ENCODE assay signal across 26 cellular contexts in genomic region chr5:91367908-91368648, GRCh38. TPM values are rescaled to one million over a fixed set of nuclear protein-coding genes. Genes with fewer than 3 reads are reported as not detected.
A peak's percentile ranks its signal among the peaks of the same experiment; 100 is the strongest.
DNase-seq lines count a peak whose midpoint lies in the region; ATAC-seq, FAIRE-seq and TF ChIP-seq lines count a peak whose summit lies in the region.
"Had no signal": no experiment of that assay in that cellular context is flagged by ENCODE, and none has a peak within 500 bp of the region (broad histone marks: within the 10 kb centered on the region; RNA-seq: fewer than 3 reads in every experiment).

No MANE protein-coding gene starts in this region.

- no peak overlapping the region for H3K4me3 ChIP-seq in breast epithelium
- H3K4me3 ChIP-seq in mammary epithelial cell (replicated peaks in 1 of 3; ENCODE audit: insufficient read depth in 1 of 3, low read depth in 2 of 3, low read length in 3 of 3), result no peak overlapping the region
- no peak overlapping the region for H3K4me3 ChIP-seq in GM12878
- H3K4me3 ChIP-seq in mesenchymal stem cell (ENCODE audit: insufficient read depth in 1 of 2, low read depth in 1 of 2, low read length in 2 of 2), result no peak overlapping the region
- no peak overlapping the region for H3K4me3 ChIP-seq in smooth muscle cell
- H3K4me3 ChIP-seq: A549, mucosa of descending colon, SK-N-MC, spleen had no signal

- H3K27me3 ChIP-seq in breast epithelium (no peaks in the 10 kb centered on the region), mammary epithelial cell (ENCODE audit: insufficient read depth, low read length) (no peaks in the 10 kb centered on the region), GM12878 (replicated peaks in 1 of 2; ENCODE audit: control insufficient read depth in 2 of 2, insufficient read depth in 2 of 2, low read length in 1 of 2) (no peaks in the 10 kb centered on the region), mesenchymal stem cell (ENCODE audit: control insufficient read depth in 1 of 2, insufficient read depth in 1 of 2, low read length in 2 of 2) (no peaks in the 10 kb centered on the region), smooth muscle cell (ENCODE audit: low read depth) (no peaks in the 10 kb centered on the region)
- H3K27me3 ChIP-seq: spleen had no signal

- H3K4me1 ChIP-seq in breast epithelium (peaks cover 0 to 4% of the 10 kb centered on the region in 2 donors), mammary epithelial cell (ENCODE audit: insufficient read depth, low read length) (no peaks in the 10 kb centered on the region), GM12878 (ENCODE audit: control insufficient read depth, insufficient read depth, low read length) (no peaks in the 10 kb centered on the region), mesenchymal stem cell (ENCODE audit: control insufficient read depth, insufficient read depth, low read depth, low read length) (no peaks in the 10 kb centered on the region), smooth muscle cell (ENCODE audit: low read depth) (peaks cover 2% of the 10 kb centered on the region)

- H2AFZ ChIP-seq in mammary epithelial cell (ENCODE audit: low read depth, low read length) (no peak overlapping the region), GM12878 (ENCODE audit: control insufficient read depth, low read depth, low read length) (no peak overlapping the region), mesenchymal stem cell (ENCODE audit: low read depth, low read length) (no peak overlapping the region), smooth muscle cell (ENCODE audit: low read depth) (no peak overlapping the region)

- CTCF ChIA-PET in mammary epithelial cell (lab: Charles Lee; ENCODE audit: low non-redundant PET) (no interaction called here), GM12878 (lab: Yijun Ruan, JAX) (interaction anchor here (1.6 kb wide), 2 partner anchors 17 to 121 kb away, joined by 3 to 5 read pairs; no protein-coding TSS in a partner anchor)

- no peak overlapping the region for H2AK5ac ChIP-seq in mesenchymal stem cell (ENCODE audit: low read length, severe bottlenecking)

- H3K18ac ChIP-seq in mesenchymal stem cell (ENCODE audit: low read depth in 1 of 2, low read length in 2 of 2), result no peak overlapping the region

- no peak overlapping the region for H3K4me3 Mint-ChIP-seq in activated T-helper 1 cell treated with anti-CD3 and anti-CD28 coated beads, Interleukin-12 subunit alpha, Interleukin-12 subunit beta, Interleukin-2, Interleukin-4 antibody, amounts not matched to agents 30 ng/mL and 10 ng/mL and 1 ng/mL, durations not matched to agents 14 hours and 24 hours and 36 hours
- H3K4me3 Mint-ChIP-seq: activated CD8-positive, alpha-beta memory T cell treated with anti-CD3 and anti-CD28 coated beads, Interleukin-2, amount 10 ng/mL, durations not matched to agents 7 days and 5 days; activated T-cell treated with anti-CD3 and anti-CD28 coated beads, Interleukin-2, amount 50 U/mL, for 72 hours; stimulated activated effector memory CD8-positive, alpha-beta T cell treated with anti-CD3 and anti-CD28 coated beads, Interleukin-12 subunit alpha, Interleukin-12 subunit beta, amount 100 ng/mL, for 72 hours had no signal

- in situ Hi-C loops in mammary epithelial cell (cut with MboI; ENCODE audit: low sequenced_read_pairs in 2 of 2) (no loop called here), GM12878 (cut with MboI) (no loop called here)

- no peak overlapping the region for H4K91ac ChIP-seq in mesenchymal stem cell (ENCODE audit: low read length)

- no peak overlapping the region for H4K8ac ChIP-seq in mesenchymal stem cell (ENCODE audit: low read length)

- SMC1A ChIA-PET in GM12878 (lab: Charles Lee; ENCODE audit: uncharacterized antibody, unreplicated experiment), result no interaction called here

- no peak for FAIRE-seq in GM12878 (lab: Jason Lieb, UNC)
- FAIRE-seq: A549, urothelium cell line had no signal

- H3K23ac ChIP-seq in mesenchymal stem cell (ENCODE audit: low read length in 2 of 2), result no peak overlapping the region

- peaks cover 54% of the 10 kb centered on the region for H3F3A ChIP-seq in smooth muscle cell (ENCODE audit: low read depth)

- no peak for TF ChIP-seq EP300 in GM12878 (IDR thresholded peaks at IDR 0.05; ENCODE audit: borderline replicate concordance in 1 of 2, control insufficient read depth in 1 of 2, low read depth in 2 of 2, low read length in 2 of 2)

- no peak overlapping the region for H2BK5ac ChIP-seq in mesenchymal stem cell (ENCODE audit: low read depth, low read length, poor library complexity, severe bottlenecking)

- H3K4me1 Mint-ChIP-seq in activated T-helper 1 cell treated with anti-CD3 and anti-CD28 coated beads, Interleukin-12 subunit alpha, Interleukin-12 subunit beta, Interleukin-2, Interleukin-4 antibody, amounts not matched to agents 30 ng/mL and 10 ng/mL and 1 ng/mL, durations not matched to agents 14 hours and 24 hours and 36 hours (ENCODE audit: low read depth), result peaks cover 9% of the 10 kb centered on the region

- TF ChIP-seq POLR2A in breast epithelium (IDR thresholded peaks at IDR 0.05) (no peak), GM12878 (IDR thresholded peaks at IDR 0.05; ENCODE audit: low read depth, low read length) (0 out of 2 replicates have a peak, but pooled peaks have one; percentile 24)

- H3K79me1 ChIP-seq in mesenchymal stem cell (replicated peaks; ENCODE audit: low read length, poor library complexity, severe bottlenecking), result peaks cover 1% of the 10 kb centered on the region

- intact Hi-C loops in breast epithelium (cut with DNase I; ENCODE audit: low total_unique reads) (no loop called here), mammary epithelial cell (cut with micrococcal nuclease) (no loop called here), GM12878 (cut with micrococcal nuclease; ENCODE audit: unreplicated experiment) (no loop called here)
- intact Hi-C loops in activated T-helper 1 cell treated with anti-CD3 and anti-CD28 coated beads, Interleukin-12 subunit alpha, Interleukin-12 subunit beta, Interleukin-2, Interleukin-4 antibody, amounts not matched to agents 30 ng/mL and 10 ng/mL and 1 ng/mL, durations not matched to agents 14 hours and 24 hours and 36 hours (cut with micrococcal nuclease), result no loop called here

- peaks cover 37% of the 10 kb centered on the region for H3K36me3 Mint-ChIP-seq in activated T-helper 1 cell treated with anti-CD3 and anti-CD28 coated beads, Interleukin-12 subunit alpha, Interleukin-12 subunit beta, Interleukin-2, Interleukin-4 antibody, amounts not matched to agents 30 ng/mL and 10 ng/mL and 1 ng/mL, durations not matched to agents 14 hours and 24 hours and 36 hours (ENCODE audit: low read depth)

- H3K9ac ChIP-seq in mammary epithelial cell (ENCODE audit: insufficient read depth, low read length), result no peak overlapping the region
- no peak overlapping the region for H3K9ac ChIP-seq in GM12878 (ENCODE audit: control insufficient read depth, insufficient read depth, low read length)
- no peak overlapping the region for H3K9ac ChIP-seq in mesenchymal stem cell (ENCODE audit: low read length)
- H3K9ac ChIP-seq in smooth muscle cell (ENCODE audit: low read depth), result no peak overlapping the region

- no peak for TF ChIP-seq RAD21 in GM12878 (IDR thresholded peaks at IDR 0.05; ENCODE audit: insufficient read depth, low read depth, low read length)

- TF ChIP-seq CTCF in breast epithelium (IDR thresholded peaks at IDR 0.05), result no peak
- TF ChIP-seq CTCF in mammary epithelial cell (conservative IDR thresholded peaks at IDR 0.05 in 1 of 2, IDR thresholded peaks at IDR 0.05 in 1 of 2; ENCODE audit: extremely low read depth in 1 of 2, insufficient read depth in 1 of 2, low read depth in 1 of 2, low read length in 2 of 2), result no peak
- no peak for TF ChIP-seq CTCF in GM12878 (IDR thresholded peaks at IDR 0.05 in 2 of 3, conservative IDR thresholded peaks at IDR 0.05 in 1 of 3; ENCODE audit: control insufficient read depth in 2 of 3, extremely low read depth in 1 of 3, insufficient read depth in 1 of 3, low read depth in 3 of 3, low read length in 3 of 3)
- TF ChIP-seq CTCF in smooth muscle cell (IDR thresholded peaks at IDR 0.05; ENCODE audit: borderline replicate concordance, insufficient read depth, poor library complexity, severe bottlenecking), result no peak

- dilution Hi-C loops in mammary epithelial cell (cut with HindIII; ENCODE audit: low sequenced_read_pairs), result no loop called here

- WGBS in mammary epithelial cell (ENCODE audit: low coverage, missing lambda C conversion rate), result 100% methylated on average over 8 of the region's 8 CpGs
- WGBS in GM12878 (ENCODE audit: insufficient coverage, insufficient replicate concordance, low lambda C conversion rate, missing lambda C conversion rate), result 90% methylated on average over 8 of the region's 8 CpGs
- WGBS in mesenchymal stem cell, result 98% methylated on average over 6 of the region's 8 CpGs
- WGBS in smooth muscle cell (ENCODE audit: low lambda C conversion rate), result 97% methylated on average over 8 of the region's 8 CpGs

- H3K27me3 Mint-ChIP-seq in activated T-helper 1 cell treated with anti-CD3 and anti-CD28 coated beads, Interleukin-12 subunit alpha, Interleukin-12 subunit beta, Interleukin-2, Interleukin-4 antibody, amounts not matched to agents 30 ng/mL and 10 ng/mL and 1 ng/mL, durations not matched to agents 14 hours and 24 hours and 36 hours (ENCODE audit: insufficient read depth), result no peaks in the 10 kb centered on the region
- H3K27me3 Mint-ChIP-seq: activated CD8-positive, alpha-beta memory T cell treated with anti-CD3 and anti-CD28 coated beads, Interleukin-2, amount 10 ng/mL, durations not matched to agents 7 days and 5 days had no signal

- BruUV-seq in mammary epithelial cell (replicated peaks; lab: Mats Ljungman, UMichigan) (no TSS peak), GM12878 (replicated peaks; lab: Mats Ljungman, UMichigan) (no TSS peak)

- peak; percentile 17 for ATAC-seq in GM12878
- ATAC-seq: activated naive CD4-positive, alpha-beta T cell treated with anti-CD3 and anti-CD28 coated beads, Interleukin-2, amount 50 U/mL, for 72 hours; activated T-cell treated with anti-CD3 and anti-CD28 coated beads, Interleukin-2, amount 50 U/mL, for 72 hours; mucosa of descending colon; stimulated activated effector memory CD8-positive, alpha-beta T cell treated with anti-CD3 and anti-CD28 coated beads, Interleukin-12 subunit alpha, Interleukin-12 subunit beta, amount 100 ng/mL, for 72 hours had no signal

- no peak overlapping the region for H2BK15ac ChIP-seq in mesenchymal stem cell (ENCODE audit: low read depth, poor library complexity, severe bottlenecking)

- DNase-seq in breast epithelium (ENCODE audit: low spot score in 2 of 2), result no peak
- DNase-seq in mammary epithelial cell, result no peak
- no peak for DNase-seq in GM12878 (ENCODE audit: low read depth, low spot score)
- DNase-seq in mesenchymal stem cell, result no peak
- DNase-seq in smooth muscle cell (lab: John Stamatoyannopoulos, UW; ENCODE audit: unreplicated experiment), result no peak
- no peak for DNase-seq in mucosa of gallbladder (ENCODE audit: low spot score)
- no peak for DNase-seq in activated T-helper 1 cell treated with anti-CD3 and anti-CD28 coated beads, Interleukin-12 subunit alpha, Interleukin-12 subunit beta, Interleukin-2, Interleukin-4 antibody, amounts not matched to agents 30 ng/mL and 10 ng/mL and 1 ng/mL, durations not matched to agents 14 hours and 24 hours and 36 hours (ENCODE audit: low spot score)
- DNase-seq in NCI-H1930 (lab: John Stamatoyannopoulos, UW), result no peak
- DNase-seq: activated CD4-positive, alpha-beta T cell treated with anti-CD3 and anti-CD28 coated beads for 48 hours; activated CD8-positive, alpha-beta memory T cell treated with anti-CD3 and anti-CD28 coated beads, Interleukin-2, amount 10 ng/mL, durations not matched to agents 7 days and 5 days; activated T-cell treated with anti-CD3 and anti-CD28 coated beads, Interleukin-2, amount 50 U/mL, for 72 hours; GF-D8; HCEC 1CT; islet precursor cell; mucosa of descending colon; NCI-H1092; NCI-H187 treated with DMSO at 0.1 percent for 48 hours; NCI-H526 treated with DMSO at 0.1 percent for 48 hours; retina; spleen; stimulated activated CD4-positive, alpha-beta T cell treated with anti-CD3 and anti-CD28 coated beads, Interleukin-2, amount 100 ng/mL, for 48 hours had no signal

- H3K27ac Mint-ChIP-seq in activated T-helper 1 cell treated with anti-CD3 and anti-CD28 coated beads, Interleukin-12 subunit alpha, Interleukin-12 subunit beta, Interleukin-2, Interleukin-4 antibody, amounts not matched to agents 30 ng/mL and 10 ng/mL and 1 ng/mL, durations not matched to agents 14 hours and 24 hours and 36 hours, result no peak overlapping the region
- H3K27ac Mint-ChIP-seq: activated CD8-positive, alpha-beta memory T cell treated with anti-CD3 and anti-CD28 coated beads, Interleukin-2, amount 10 ng/mL, durations not matched to agents 7 days and 5 days; activated T-cell treated with anti-CD3 and anti-CD28 coated beads, Interleukin-2, amount 50 U/mL, for 72 hours; stimulated activated effector memory CD8-positive, alpha-beta T cell treated with anti-CD3 and anti-CD28 coated beads, Interleukin-12 subunit alpha, Interleukin-12 subunit beta, amount 100 ng/mL, for 72 hours had no signal

- H3K36me3 ChIP-seq in breast epithelium (peaks cover 13% of the 10 kb centered on the region), mammary epithelial cell (ENCODE audit: insufficient read depth, low read length) (peaks cover 42% of the 10 kb centered on the region), GM12878 (ENCODE audit: control insufficient read depth in 2 of 2, insufficient read depth in 2 of 2, low read length in 1 of 2) (peaks cover 0 to 23% of the 10 kb centered on the region in 2 experiments), mesenchymal stem cell (ENCODE audit: control insufficient read depth in 1 of 2, insufficient read depth in 2 of 2, low read depth in 1 of 2, low read length in 2 of 2) (peaks cover 9 to 59% of the 10 kb centered on the region in 2 experiments), smooth muscle cell (ENCODE audit: low read depth) (peaks cover 45% of the 10 kb centered on the region)

- no peak overlapping the region for H2BK12ac ChIP-seq in mesenchymal stem cell (ENCODE audit: low read length in 2 of 2)

- no peak overlapping the region for H3K4me2 ChIP-seq in mammary epithelial cell (ENCODE audit: insufficient read depth, low read depth, low read length)
- no peak overlapping the region for H3K4me2 ChIP-seq in GM12878 (ENCODE audit: control insufficient read depth, insufficient read depth)
- H3K4me2 ChIP-seq in mesenchymal stem cell (ENCODE audit: low read length, poor library complexity, severe bottlenecking), result no peak overlapping the region
- no peak overlapping the region for H3K4me2 ChIP-seq in smooth muscle cell
- H3K4me2 ChIP-seq: A549 had no signal

- RAD21 ChIA-PET in GM12878 (lab: Charles Lee; ENCODE audit: unreplicated experiment), result no interaction called here

- POLR2A ChIA-PET in GM12878 (lab: Charles Lee), result no interaction called here

- no peaks in the 10 kb centered on the region for H4K20me1 ChIP-seq in mammary epithelial cell (ENCODE audit: insufficient read depth, low read length)
- no peaks in the 10 kb centered on the region for H4K20me1 ChIP-seq in GM12878 (ENCODE audit: control insufficient read depth, insufficient read depth)
- H4K20me1 ChIP-seq in smooth muscle cell (ENCODE audit: low read depth), result peaks cover 53% of the 10 kb centered on the region

- H3K14ac ChIP-seq in mesenchymal stem cell (ENCODE audit: low read length in 2 of 2), result no peak overlapping the region

- H3K79me2 ChIP-seq in mammary epithelial cell (ENCODE audit: insufficient read depth, low read length), result peaks cover 12% of the 10 kb centered on the region
- H3K79me2 ChIP-seq in GM12878 (ENCODE audit: control insufficient read depth, insufficient read depth, low read length), result no peaks in the 10 kb centered on the region
- peaks cover 9% of the 10 kb centered on the region for H3K79me2 ChIP-seq in smooth muscle cell (ENCODE audit: low read depth)

- H3K27ac ChIP-seq in breast epithelium (peak overlapping the region; percentile 22 to 36), mammary epithelial cell (ENCODE audit: insufficient read depth, low read depth, low read length) (no peak overlapping the region), GM12878 (ENCODE audit: control insufficient read depth, insufficient read depth) (no peak overlapping the region), mesenchymal stem cell (ENCODE audit: low read length, poor library complexity, severe bottlenecking) (peak overlapping the region; percentile 15), smooth muscle cell (ENCODE audit: low read depth) (peak overlapping the region; percentile 24)
- H3K27ac ChIP-seq: A549, spleen had no signal

- no peaks in the 10 kb centered on the region for H3K9me3 ChIP-seq in breast epithelium
- H3K9me3 ChIP-seq in mammary epithelial cell (replicated peaks; ENCODE audit: insufficient read depth, low read length), result no peaks in the 10 kb centered on the region
- no peaks in the 10 kb centered on the region; the same call in 2 of the 3 replicates for H3K9me3 ChIP-seq in GM12878 (replicated peaks; ENCODE audit: control insufficient read depth, insufficient read depth, low read length)
- no peaks in the 10 kb centered on the region for H3K9me3 ChIP-seq in mesenchymal stem cell (ENCODE audit: control insufficient read depth, low read length)
- no peaks in the 10 kb centered on the region for H3K9me3 ChIP-seq in smooth muscle cell (replicated peaks; ENCODE audit: low read depth)
- H3K9me3 ChIP-seq: A549, mucosa of descending colon, spleen had no signal

- no peak overlapping the region for H3K4ac ChIP-seq in mesenchymal stem cell (ENCODE audit: low read depth in 1 of 2, low read length in 2 of 2)

- H3K9me3 Mint-ChIP-seq in activated T-helper 1 cell treated with anti-CD3 and anti-CD28 coated beads, Interleukin-12 subunit alpha, Interleukin-12 subunit beta, Interleukin-2, Interleukin-4 antibody, amounts not matched to agents 30 ng/mL and 10 ng/mL and 1 ng/mL, durations not matched to agents 14 hours and 24 hours and 36 hours, result no peaks in the 10 kb centered on the region
- H3K9me3 Mint-ChIP-seq: activated naive CD4-positive, alpha-beta T cell treated with anti-CD3 and anti-CD28 coated beads, Interleukin-2, amount 50 U/mL, for 72 hours; activated T-cell treated with anti-CD3 and anti-CD28 coated beads, Interleukin-2, amount 50 U/mL, for 72 hours; stimulated activated effector memory CD8-positive, alpha-beta T cell treated with anti-CD3 and anti-CD28 coated beads, Interleukin-12 subunit alpha, Interleukin-12 subunit beta, amount 100 ng/mL, for 72 hours had no signal

- no peak overlapping the region for H2BK120ac ChIP-seq in mesenchymal stem cell (ENCODE audit: low read depth, low read length)

RNA-seq across cellular contexts. Expression of gene ARRDC3, which starts 15.0 kb away (rescaled TPM):
- total RNA-seq in breast epithelium, result 100 to 1,000 TPM in 2 of 3 donors, 10 to 100 TPM in 1; 75.5 to 261 (median 100) TPM
- total RNA-seq in mammary epithelial cell, result 10 to 100 TPM; 26.2 to 48.3 TPM
- polyA plus RNA-seq in mammary epithelial cell, result 6.5 TPM
- 39.7 TPM for polyA minus RNA-seq in mammary epithelial cell
- 42.9 and 46.5 TPM in 2 replicates for total RNA-seq in GM12878 (2013; cell fraction: nucleolus; rRNA removed)
- 10.1 and 10.7 TPM in 2 replicates for total RNA-seq in GM12878 (2014; rRNA removed)
- total RNA-seq in GM12878 (2014; rRNA removed; fragmentation: Illumina TruSeq; extraction: Trizol), result 9.2 and 10.3 TPM in 2 replicates
- 7.7 and 8.0 TPM in 2 replicates for total RNA-seq in GM12878 (2021)
- 15.3 TPM for polyA plus RNA-seq in GM12878 (2011; ENCODE audit: low read depth)
- 9.4 and 15.5 TPM in 2 replicates for polyA plus RNA-seq in GM12878 (2011; rRNA removed)
- 3.9 and 4.8 TPM in 2 replicates for polyA plus RNA-seq in GM12878 (2011; cell fraction: cytosol; rRNA removed)
- 8.8 and 10.4 TPM in 2 replicates for polyA plus RNA-seq in GM12878 (2011; cell fraction: nucleus; rRNA removed)
- polyA plus RNA-seq in GM12878 (2012), result 17.9 and 19.4 TPM in 2 replicates
- polyA plus RNA-seq in GM12878 (2014; fragmentation: Illumina TruSeq; extraction: Trizol), result 4.3 and 6.1 TPM in 2 replicates
- polyA plus RNA-seq in GM12878 (2014; fragmentation: Nextera tagmentation; extraction: Ambion mirVana), result 1 to 10 TPM; 2.3 to 7.0 TPM
- 3.6 and 4.0 TPM in 2 replicates for polyA plus RNA-seq in GM12878 (2014; rRNA removed)
- 10 to 100 TPM; 12.5 to 14.0 TPM for polyA plus RNA-seq in GM12878 (2016; fragmentation: Nextera tagmentation; extraction: Ambion mirVana)
- 27.3 and 33.1 TPM in 2 replicates for polyA minus RNA-seq in GM12878 (2011; rRNA and poly(A)+ RNA removed)
- 12.4 and 13.0 TPM in 2 replicates for polyA minus RNA-seq in GM12878 (2011; cell fraction: cytosol; rRNA and poly(A)+ RNA removed)
- polyA minus RNA-seq in GM12878 (2011; cell fraction: nucleus; rRNA and poly(A)+ RNA removed), result 25.0 and 34.7 TPM in 2 replicates
- polyA plus RNA-seq in mesenchymal stem cell (2013, experiment 1 of 2), result 32.4 TPM
- polyA plus RNA-seq in mesenchymal stem cell (2013, experiment 2 of 2), result 32.1 TPM
- total RNA-seq in smooth muscle cell, result 95.0 and 106 TPM in 2 replicates
- polyA plus RNA-seq in smooth muscle cell, result 27.1 and 30.1 TPM in 2 replicates
- total RNA-seq in mucosa of gallbladder, result 69.7 TPM
- total RNA-seq in activated T-helper 1 cell treated with anti-CD3 and anti-CD28 coated beads, Interleukin-12 subunit alpha, Interleukin-12 subunit beta, Interleukin-2, Interleukin-4 antibody, amounts not matched to agents 30 ng/mL and 10 ng/mL and 1 ng/mL, durations not matched to agents 14 hours and 24 hours and 36 hours, result 10.5 and 11.5 TPM in 2 replicates

Comparison
In these comparisons a context has a peak if more than half of its experiments do, and no peak if none do; other contexts are left out.
1. H3K27ac ChIP-seq: peak in breast epithelium (2 of 2), mesenchymal stem cell (single experiment) and smooth muscle cell (single experiment); none in mammary epithelial cell (single experiment) and GM12878 (single experiment).